In the genomic region with DNA sequence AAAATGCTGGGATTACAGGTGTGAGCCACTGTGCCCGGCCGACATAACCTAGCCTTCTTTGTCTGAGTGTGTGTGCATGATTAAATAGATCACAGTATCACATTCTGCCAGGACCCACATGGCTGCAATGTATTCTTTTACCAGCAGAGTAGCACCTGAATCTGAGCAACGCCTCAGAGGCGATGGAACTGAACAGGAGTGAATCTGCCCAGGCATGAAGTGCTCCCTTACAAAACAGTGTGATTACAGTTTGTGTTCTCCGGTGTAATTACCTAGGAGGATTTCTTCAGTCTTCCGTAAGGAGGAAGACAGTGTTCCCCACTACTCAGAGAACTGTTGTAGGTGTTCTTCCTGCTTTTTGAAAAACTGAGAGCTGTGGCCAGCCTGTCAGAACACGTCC, we compare ENCODE assay signal across 11 cellular contexts. TPM values are rescaled to one million over a fixed set of nuclear protein-coding genes. Genes with fewer than 3 reads are reported as not detected.
"Had no signal": no experiment of that assay in that cellular context is flagged by ENCODE, and none has a peak within 500 bp of the region (broad histone marks: within the 10 kb centered on the region; RNA-seq: fewer than 3 reads in every experiment).

No MANE protein-coding gene starts in this region.

RNA-seq across cellular contexts. Expression of gene PSG2, which starts 46.7 kb away (rescaled TPM):
- total RNA-seq: activated CD4-positive, alpha-beta T cell treated with anti-CD3 and anti-CD28 coated beads for 36 hours; activated CD4-positive, alpha-beta T cell treated with anti-CD3 and anti-CD28 coated beads, Interleukin-2, amount 10 ng/mL, durations not matched to agents 7 days and 5 days; activated CD8-positive, alpha-beta T cell treated with anti-CD3 and anti-CD28 coated beads, Interleukin-2, amount 10 ng/mL, durations not matched to agents 7 days and 5 days; activated naive CD8-positive, alpha-beta T cell treated with anti-CD3 and anti-CD28 coated beads, Interleukin-2, amount 10 ng/mL, durations not matched to agents 7 days and 5 days; activated T-helper 2 cell treated with anti-CD3 and anti-CD28 coated beads, Interferon-gamma antibody, Interleukin-2, Interleukin-4, amounts not matched to agents 10 μg/mL and 5 μg/mL and 100 μg/mL, durations not matched to agents 14 hours and 24 hours and 36 hours; ascending aorta; cardiac septum; OCI-LY7; PC-9; SJCRH30 had no signal
- polyA plus RNA-seq: adipose tissue had no signal

RNA-seq across cellular contexts. Expression of gene PSG5, which starts 57.1 kb away (rescaled TPM):
- total RNA-seq: activated CD4-positive, alpha-beta T cell treated with anti-CD3 and anti-CD28 coated beads for 36 hours; activated CD4-positive, alpha-beta T cell treated with anti-CD3 and anti-CD28 coated beads, Interleukin-2, amount 10 ng/mL, durations not matched to agents 7 days and 5 days; activated CD8-positive, alpha-beta T cell treated with anti-CD3 and anti-CD28 coated beads, Interleukin-2, amount 10 ng/mL, durations not matched to agents 7 days and 5 days; activated naive CD8-positive, alpha-beta T cell treated with anti-CD3 and anti-CD28 coated beads, Interleukin-2, amount 10 ng/mL, durations not matched to agents 7 days and 5 days; activated T-helper 2 cell treated with anti-CD3 and anti-CD28 coated beads, Interferon-gamma antibody, Interleukin-2, Interleukin-4, amounts not matched to agents 10 μg/mL and 5 μg/mL and 100 μg/mL, durations not matched to agents 14 hours and 24 hours and 36 hours; ascending aorta; cardiac septum; OCI-LY7; SJCRH30 had no signal
- polyA plus RNA-seq: adipose tissue had no signal
